1 cellular context compared by ENCODE assay signal in genomic region chr14:23006544-23007419, GRCh38.
TF ChIP-seq lines count a peak whose summit lies in the region.

No MANE protein-coding gene starts in this region.

TF ChIP-seq in K562, 482 proteins besides CTCF, POLR2A, EP300 and RAD21 (continued from another document and continues in another):
- TF ChIP-seq PKNOX1 (IDR thresholded peaks at IDR 0.05) (peak; percentile 99), JUN (IDR thresholded peaks at IDR 0.05; ENCODE audit: borderline replicate concordance, low read depth, low read length) (no peak), JUN (CRISPR knock-in tag; IDR thresholded peaks at IDR 0.05; ENCODE audit: borderline replicate concordance) (0 out of 2 replicates have a peak, but pooled peaks have one; percentile 80), SP1 (CRISPR knock-in tag; IDR thresholded peaks at IDR 0.05) (peak; percentile 84), E2F6 (IDR thresholded peaks at IDR 0.05; ENCODE audit: borderline replicate concordance in 1 of 2, extremely low read depth in 1 of 2, insufficient read depth in 1 of 2, insufficient read length in 1 of 2, low read depth in 1 of 2, low read length in 1 of 2, poor library complexity in 1 of 2, severe bottlenecking in 1 of 2) (peak; percentile 97 to 98), AFF1 (IDR thresholded peaks at IDR 0.05; ENCODE audit: low read depth in 1 of 2, partially characterized antibody in 2 of 2) (peak in 1 of 2 experiments; percentile 50), PTBP1 (IDR thresholded peaks at IDR 0.05; ENCODE audit: low read depth, low read length) (0 out of 2 replicates have a peak, but pooled peaks have one; percentile 28), YBX1 (IDR thresholded peaks at IDR 0.05) (no peak), ATF6 (CRISPR knock-in tag; IDR thresholded peaks at IDR 0.05) (peak; percentile 83; the same call in 1 of the 2 replicates), ETV1 (tag; conservative IDR thresholded peaks at IDR 0.05; ENCODE audit: low read depth) (no peak), E2F1 (CRISPR knock-in tag; IDR thresholded peaks at IDR 0.05) (peak; percentile 94), TCF3 (CRISPR knock-in tag; IDR thresholded peaks at IDR 0.05) (peak; percentile 52), TAF1 (IDR thresholded peaks at IDR 0.05; ENCODE audit: control insufficient read depth, extremely low read depth, insufficient read depth, low read length, severe bottlenecking) (peak; percentile 77), TGIF2 (CRISPR knock-in tag; IDR thresholded peaks at IDR 0.05) (no peak), WHSC1 (IDR thresholded peaks at IDR 0.05; ENCODE audit: low read length) (peak; percentile 43), ZSCAN29 (IDR thresholded peaks at IDR 0.05) (peak; percentile 100), SMAD1 (IDR thresholded peaks at IDR 0.05; ENCODE audit: low read depth, low read length, partially characterized antibody) (peak; percentile 17), MYC (IDR thresholded peaks at IDR 0.05; ENCODE audit: low read depth, low read length) (peak; percentile 92), MYC (CRISPR knock-in tag; IDR thresholded peaks at IDR 0.05; ENCODE audit: borderline replicate concordance, low read depth) (peak; percentile 66; the same call in 1 of the 2 replicates), THRA (IDR thresholded peaks at IDR 0.05) (no peak), GABPA (tag; conservative IDR thresholded peaks at IDR 0.05; ENCODE audit: low read depth) (0 out of 2 replicates have a peak, but pooled peaks have one; percentile 23), GTF2E2 (tag; IDR thresholded peaks at IDR 0.05) (peak; percentile 85; the same call in 1 of the 2 replicates), ATF1 (CRISPR knock-in tag; IDR thresholded peaks at IDR 0.05) (no peak; the same call in 1 of the 2 replicates), ATF1 (tag; IDR thresholded peaks at IDR 0.05) (peak; percentile 91), HNRNPK (IDR thresholded peaks at IDR 0.05; ENCODE audit: low read depth, low read length, poor library complexity, severe bottlenecking) (no peak), TEAD4 (IDR thresholded peaks at IDR 0.05; ENCODE audit: low read length) (no peak), TEAD4 (CRISPR knock-in tag; IDR thresholded peaks at IDR 0.05; ENCODE audit: borderline replicate concordance) (no peak; the same call in 1 of the 2 replicates), ZBTB40 (IDR thresholded peaks at IDR 0.05) (0 out of 2 replicates have a peak, but pooled peaks have one; percentile 53), ZBTB40 (CRISPR knock-in tag; IDR thresholded peaks at IDR 0.05) (no peak), RBM22 (IDR thresholded peaks at IDR 0.05; ENCODE audit: low read depth, low read length, poor library complexity, severe bottlenecking) (peak; percentile 73), PCBP2 (IDR thresholded peaks at IDR 0.05; ENCODE audit: low read depth, low read length, poor library complexity, severe bottlenecking) (no peak), CREBBP (IDR thresholded peaks at IDR 0.05; ENCODE audit: low read depth, low read length) (no peak), ZKSCAN1 (IDR thresholded peaks at IDR 0.05; ENCODE audit: low read depth, low read length) (peak; percentile 16; the same call in 1 of the 2 replicates), CC2D1A (IDR thresholded peaks at IDR 0.05) (0 out of 2 replicates have a peak, but pooled peaks have one; percentile 22), YY1 (IDR thresholded peaks at IDR 0.05; ENCODE audit: borderline replicate concordance in 1 of 3, control insufficient read depth in 1 of 3, extremely low read depth in 1 of 3, insufficient read depth in 3 of 3, insufficient read length in 1 of 3, insufficient replicate concordance in 2 of 3, low read depth in 1 of 3, low read length in 2 of 3) (peak; percentile 69 to 94 (median 82))
